ENCODE assay signal across 28 cellular contexts in the genomic region with DNA sequence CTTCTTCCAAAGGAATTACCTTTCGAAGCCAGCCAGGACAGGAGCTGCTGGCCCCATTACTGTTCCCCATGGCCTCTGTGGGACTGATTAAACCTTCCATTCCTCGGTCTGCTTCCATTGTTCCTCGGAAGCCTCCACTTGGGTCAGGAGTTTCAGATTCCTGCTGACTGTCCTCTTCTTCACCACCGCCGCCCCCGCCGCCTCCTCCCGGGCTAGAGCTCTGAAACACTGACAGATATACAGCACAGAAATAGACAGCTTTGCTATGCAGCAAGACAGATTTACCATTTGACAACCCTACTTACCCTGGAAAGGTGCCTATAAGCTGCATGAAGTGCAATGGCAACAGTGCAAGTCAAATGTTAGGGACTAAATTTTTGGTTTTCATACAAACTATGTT. TPM values are rescaled to one million over a fixed set of nuclear protein-coding genes. Genes with fewer than 3 reads are reported as not detected.
"Had no signal": no experiment of that assay in that cellular context is flagged by ENCODE, and none has a peak within 500 bp of the region (broad histone marks: within the 10 kb centered on the region; RNA-seq: fewer than 3 reads in every experiment).

No MANE protein-coding gene starts in this region.

- H3K27ac ChIP-seq: left lung, lower lobe of right lung, ovary, right atrium auricular region, right lobe of liver, tibial nerve, uterus had no signal

- H3K4me1 ChIP-seq: left lung, lower lobe of right lung, right atrium auricular region, right lobe of liver, tibial nerve, uterus had no signal

- H3K36me3 ChIP-seq: ovary, uterus had no signal

- H3K9me3 Mint-ChIP-seq: immature natural killer cell; naive B cell; natural killer cell; nephron progenitor cell; stimulated activated memory B cell treated with anti-CD40 and anti-IgM and Interleukin-4, amounts not matched to agents 10 μg/mL and 1 μg/mL and 100 μg/mL, for 72 hours; stimulated activated naive CD8-positive, alpha-beta T cell treated with anti-CD3 and anti-CD28 coated beads, Interleukin-15, amount 100 ng/mL, for 72 hours; type B pancreatic cell had no signal

- H3K9me3 ChIP-seq: left lung, lower lobe of right lung, ovary, right atrium auricular region, right lobe of liver, tibial nerve, uterus had no signal

- H3K4me2 ChIP-seq: smooth muscle cell had no signal

- H3K4me3 Mint-ChIP-seq: immature natural killer cell; natural killer cell; nephron progenitor cell; stimulated activated memory B cell treated with anti-CD40 and anti-IgM and Interleukin-4, amounts not matched to agents 10 μg/mL and 1 μg/mL and 100 μg/mL, for 72 hours; stimulated activated naive CD8-positive, alpha-beta T cell treated with anti-CD3 and anti-CD28 coated beads, Interleukin-15, amount 100 ng/mL, for 72 hours; type B pancreatic cell had no signal

- H3K4me1 Mint-ChIP-seq: immature natural killer cell; natural killer cell; nephron progenitor cell; stimulated activated memory B cell treated with anti-CD40 and anti-IgM and Interleukin-4, amounts not matched to agents 10 μg/mL and 1 μg/mL and 100 μg/mL, for 72 hours; stimulated activated naive CD8-positive, alpha-beta T cell treated with anti-CD3 and anti-CD28 coated beads, Interleukin-15, amount 100 ng/mL, for 72 hours had no signal

- H3K27me3 Mint-ChIP-seq: naive B cell; progenitor cell of endocrine pancreas; stimulated activated memory B cell treated with anti-CD40 and anti-IgM and Interleukin-4, amounts not matched to agents 10 μg/mL and 1 μg/mL and 100 μg/mL, for 72 hours; stimulated activated naive CD8-positive, alpha-beta T cell treated with anti-CD3 and anti-CD28 coated beads, Interleukin-15, amount 100 ng/mL, for 72 hours; type B pancreatic cell had no signal

- DNase-seq: hypothalamus; immature natural killer cell; kidney; left colon; left lung; lower lobe of right lung; mammary epithelial cell; mesenchymal stem cell; naive B cell; natural killer cell; nephron progenitor cell; ovary; right lobe of liver; stimulated activated CD4-positive, alpha-beta T cell treated with anti-CD3 and anti-CD28 coated beads, Interleukin-1b, Interleukin-23, amount 100 ng/mL, for 48 hours; stimulated activated CD4-positive, alpha-beta T cell treated with anti-CD3 and anti-CD28 coated beads, Interleukin-2, amount 100 ng/mL, for 48 hours; stimulated activated CD4-positive, alpha-beta T cell treated with anti-CD3 and anti-CD28 coated beads, Interleukin-4, amount 100 ng/mL, for 4 hours; stimulated activated CD8-positive, alpha-beta memory T cell treated with anti-CD3 and anti-CD28 coated beads, Interleukin-4, amount 100 ng/mL, for 48 hours; stimulated activated naive CD4-positive, alpha-beta T cell treated with Interleukin-2 at 50 U/mL for 16 hours; stimulated activated naive CD8-positive, alpha-beta T cell treated with anti-CD3 and anti-CD28 coated beads, Interleukin-15, amount 100 ng/mL, for 72 hours; substantia nigra; uterus had no signal

- H3K27ac Mint-ChIP-seq: naive B cell; natural killer cell; nephron progenitor cell; progenitor cell of endocrine pancreas; stimulated activated memory B cell treated with anti-CD40 and anti-IgM and Interleukin-4, amounts not matched to agents 10 μg/mL and 1 μg/mL and 100 μg/mL, for 72 hours; stimulated activated naive CD8-positive, alpha-beta T cell treated with anti-CD3 and anti-CD28 coated beads, Interleukin-15, amount 100 ng/mL, for 72 hours; type B pancreatic cell had no signal

- H3K27me3 ChIP-seq: left lung, ovary, right atrium auricular region, right lobe of liver, tibial nerve, uterus had no signal

- H3K4me3 ChIP-seq: left lung, lower lobe of right lung, ovary, right atrium auricular region, right lobe of liver, smooth muscle cell, tibial nerve, uterus had no signal

RNA-seq across cellular contexts. Expression of gene ZC2HC1C, which starts 21.8 kb away (rescaled TPM):
- total RNA-seq: mononuclear cell had no signal
